ENCODE assay signal across 12 cellular contexts in the genomic region with DNA sequence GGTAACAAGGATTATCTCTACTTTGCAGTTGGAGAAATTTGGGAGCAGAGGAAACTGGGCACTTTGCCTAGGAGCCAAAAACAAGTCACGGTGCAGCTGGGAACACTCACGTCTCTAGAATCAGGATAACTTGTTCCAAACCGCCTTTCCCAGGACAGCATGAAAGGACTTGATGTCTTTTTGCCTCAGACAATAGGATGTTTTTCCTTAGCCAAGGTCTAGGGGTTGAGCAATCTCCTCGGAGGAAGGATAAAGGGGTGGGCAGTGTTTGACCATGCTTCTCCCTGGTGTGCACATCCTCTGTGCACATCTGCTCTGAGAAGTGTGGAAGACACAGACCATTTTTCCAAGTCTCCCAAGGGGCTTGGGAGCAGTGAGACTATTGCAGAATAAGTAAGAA. TPM values are rescaled to one million over a fixed set of nuclear protein-coding genes. Genes with fewer than 3 reads are reported as not detected.
A peak's percentile ranks its signal among the peaks of the same experiment; 100 is the strongest.
DNase-seq lines count a peak whose midpoint lies in the region; ATAC-seq and TF ChIP-seq lines count a peak whose summit lies in the region.
"Had no signal": no experiment of that assay in that cellular context is flagged by ENCODE, and none has a peak within 500 bp of the region (broad histone marks: within the 10 kb centered on the region; RNA-seq: fewer than 3 reads in every experiment).

No MANE protein-coding gene starts in this region.

- H3K4me3 ChIP-seq in thyroid gland (replicated peaks in 1 of 3): no peak overlapping the region
- H3K4me3 ChIP-seq: MG63 had no signal

- peaks cover 4 to 21% of the 10 kb centered on the region in 2 donors for H3K4me1 ChIP-seq in thyroid gland

- H3K9me3 ChIP-seq in thyroid gland: no peaks in the 10 kb centered on the region
- H3K9me3 ChIP-seq: MG63 had no signal

- H3K27ac ChIP-seq in thyroid gland: peak overlapping the region; percentile 9 to 91 (median 83)

- no peak for TF ChIP-seq CTCF in thyroid gland (IDR thresholded peaks at IDR 0.05)

- WGBS in thyroid gland, 2 donors: 34 to 52% methylated on average over 4 of the region's 4 CpGs

- no peaks in the 10 kb centered on the region for H3K36me3 ChIP-seq in thyroid gland
- H3K36me3 ChIP-seq: MG63 had no signal

- TF ChIP-seq POLR2A in thyroid gland (IDR thresholded peaks at IDR 0.05): peak in 1 of 2 donors; percentile 9

- H3K27me3 ChIP-seq in thyroid gland: no peaks in the 10 kb centered on the region
- H3K27me3 ChIP-seq: MG63 had no signal

- intact Hi-C loops in thyroid gland (cut with DNase I): no loop called here

- DNase-seq in RPMI7951 (ENCODE audit: low read depth): peak; percentile 46
- DNase-seq in midbrain (lab: John Stamatoyannopoulos, UW): peak; percentile 37
- DNase-seq in thyroid gland: peak; percentile 12 to 24
- no peak for DNase-seq in NCI-H2081 treated with DMSO at 0.1 percent for 48 hours (lab: John Stamatoyannopoulos, UW)
- no peak for DNase-seq in NK-92 (lab: John Stamatoyannopoulos, UW; ENCODE audit: unreplicated experiment)
- no peak for DNase-seq in SW480 (ENCODE audit: low spot score)
- no peak for DNase-seq in activated effector memory CD4-positive, alpha-beta T cell treated with anti-CD3 and anti-CD28 coated beads, Interleukin-2, amount 50 U/mL, for 16 hours
- DNase-seq: activated CD4-positive, alpha-beta T cell treated with anti-CD3 and anti-CD28 coated beads, Interleukin-2, amount 50 U/mL, for 1 hour; activated naive CD8-positive, alpha-beta T cell treated with anti-CD3 and anti-CD28 coated beads, Interleukin-2, amount 50 U/mL, for 24 hours; MG63 had no signal

- ATAC-seq in esophagus mucosa: peak; percentile 61
- ATAC-seq: activated naive CD8-positive, alpha-beta T cell treated with anti-CD3 and anti-CD28 coated beads, Interleukin-2, amount 50 U/mL, for 24 hours; Panc1 had no signal

RNA-seq across cellular contexts. Expression of a gene that starts 1.7 kb away (rescaled TPM):
- total RNA-seq in RPMI7951 (2014; rRNA removed; shearing (Covaris generic)): 0.12 and 0.39 TPM in 2 replicates
- total RNA-seq in esophagus mucosa: 31.0 TPM
- 100 to 1,000 TPM; 234 to 569 (median 391) TPM for total RNA-seq in thyroid gland

Comparison
In these comparisons a context has a peak if more than half of its experiments do, and no peak if none do; other contexts are left out.
1. DNase-seq: peak in RPMI7951 (single experiment), midbrain (single experiment) and thyroid gland (2 of 2); none in NCI-H2081 treated with DMSO at 0.1 percent for 48 hours (single experiment), NK-92 (single experiment), SW480 (single experiment) and activated effector memory CD4-positive, alpha-beta T cell treated with anti-CD3 and anti-CD28 coated beads, Interleukin-2, amount 50 U/mL, for 16 hours (single experiment).
2. RNA of a gene that starts 1.7 kb away (total RNA-seq): 234 to 569 TPM in thyroid gland and 31.0 TPM in esophagus mucosa (single experiment); 0.12 to 0.39 TPM in RPMI7951; every median in the first group is over 10 times any median in the second.